Comparison of ENCODE assay signal across 12 cellular contexts in genomic region chr2:181281206-181281832, GRCh38.
DNase-seq lines count a peak whose midpoint lies in the region; ATAC-seq and TF ChIP-seq lines count a peak whose summit lies in the region.
"Had no signal": no experiment of that assay in that cellular context is flagged by ENCODE, and none has a peak within 500 bp of the region (broad histone marks: within the 10 kb centered on the region; RNA-seq: fewer than 3 reads in every experiment).

No MANE protein-coding gene starts in this region.

- no peaks in the 10 kb centered on the region for H3K36me3 ChIP-seq in left ventricle myocardium inferior

- H3K27me3 Mint-ChIP-seq in effector memory CD8-positive, alpha-beta T cell = no peaks in the 10 kb centered on the region
- H3K27me3 Mint-ChIP-seq: IgD-negative memory B cell had no signal

- H3K36me3 Mint-ChIP-seq in effector memory CD8-positive, alpha-beta T cell (ENCODE audit: insufficient read depth) = no peaks in the 10 kb centered on the region

- TF ChIP-seq CTCF in left ventricle myocardium inferior (IDR thresholded peaks at IDR 0.05; ENCODE audit: borderline replicate concordance) = no peak

- peak overlapping the region; percentile 80 to 89 for H3K27ac Mint-ChIP-seq in effector memory CD8-positive, alpha-beta T cell

- peak overlapping the region in 1 of 2 donors; percentile 21 for H3K4me3 Mint-ChIP-seq in effector memory CD8-positive, alpha-beta T cell
- H3K4me3 Mint-ChIP-seq: IgD-negative memory B cell had no signal

- no peaks in the 10 kb centered on the region for H3K9me3 Mint-ChIP-seq in effector memory CD8-positive, alpha-beta T cell
- H3K9me3 Mint-ChIP-seq: IgD-negative memory B cell had no signal

- H3K27ac ChIP-seq in left ventricle myocardium inferior (replicated peaks) = no peak overlapping the region
- H3K27ac ChIP-seq: 22Rv1 had no signal

- peak; percentile 67 for ATAC-seq in GM21576 (IDR thresholded peaks at IDR 0.05; ENCODE audit: unreplicated experiment)
- ATAC-seq in effector memory CD8-positive, alpha-beta T cell (replicated peaks) = peak; percentile 93
- ATAC-seq in esophagus mucosa = no peak

- no peaks in the 10 kb centered on the region for H3K27me3 ChIP-seq in left ventricle myocardium inferior (ENCODE audit: low read depth)

- intact Hi-C loops in left ventricle myocardium inferior (cut with micrococcal nuclease) = no loop called here

- H3K4me1 ChIP-seq in left ventricle myocardium inferior = no peaks in the 10 kb centered on the region

- peak; percentile 49 for DNase-seq in DMS153 treated with DMSO at 0.1 percent for 48 hours (lab: John Stamatoyannopoulos, UW; ENCODE audit: unreplicated experiment)
- no peak for DNase-seq in DMS153 (lab: John Stamatoyannopoulos, UW)
- DNase-seq in NCI-H2227 treated with DMSO at 0.1 percent for 48 hours (lab: John Stamatoyannopoulos, UW) = peak; percentile 72
- no peak for DNase-seq in effector memory CD8-positive, alpha-beta T cell
- DNase-seq in hepatic stellate cell (ENCODE audit: low spot score) = no peak
- no peak for DNase-seq in left ventricle myocardium inferior
- DNase-seq: activated effector memory CD4-positive, alpha-beta T cell treated with Interleukin-2 at 50 U/mL for 16 hours; effector CD4-positive, alpha-beta T cell had no signal

- H3K9me3 ChIP-seq in left ventricle myocardium inferior (replicated peaks) = no peaks in the 10 kb centered on the region

- H3K4me3 ChIP-seq in left ventricle myocardium inferior = no peak overlapping the region

- peaks cover 14 to 27% of the 10 kb centered on the region in 2 donors for H3K4me1 Mint-ChIP-seq in effector memory CD8-positive, alpha-beta T cell (ENCODE audit: low read depth in 2 of 2)

Comparison
In these comparisons a context has a peak if more than half of its experiments do, and no peak if none do; other contexts are left out.
1. DNase-seq: peak in DMS153 treated with DMSO at 0.1 percent for 48 hours (single experiment) and NCI-H2227 treated with DMSO at 0.1 percent for 48 hours (single experiment); none in DMS153 (single experiment), effector memory CD8-positive, alpha-beta T cell (0 of 3), hepatic stellate cell (single experiment) and left ventricle myocardium inferior (single experiment).